In genomic region chr3:100316656-100317069, GRCh38 we compare ENCODE assay signal across 8 cellular contexts. TPM values are rescaled to one million over a fixed set of nuclear protein-coding genes. Genes with fewer than 3 reads are reported as not detected.
DNase-seq lines count a peak whose midpoint lies in the region; ATAC-seq, FAIRE-seq and TF ChIP-seq lines count a peak whose summit lies in the region.

No MANE protein-coding gene starts in this region.

- CTCF ChIA-PET in Caco-2 (lab: Charles Lee), result interaction anchor here (0.6 to 1.4 kb wide), 2 partner anchors 407 to 485 kb away, joined by 3 to 9 read pairs; no protein-coding TSS in a partner anchor

- H2AFZ ChIP-seq in OCI-LY1 (ENCODE audit: low read length), result no peak overlapping the region

- H3K9me3 ChIP-seq in Caco-2 (no peaks in the 10 kb centered on the region), OCI-LY1 (ENCODE audit: low read length) (no peaks in the 10 kb centered on the region), iPS DF 6.9 (ENCODE audit: control insufficient read depth, insufficient read depth, low read length) (no peaks in the 10 kb centered on the region), spleen (no peaks in the 10 kb centered on the region)

- no peaks in the 10 kb centered on the region for H3F3A ChIP-seq in OCI-LY1 (ENCODE audit: insufficient read depth, low read length)

- H3K9me3 Mint-ChIP-seq in Caco-2 (ENCODE audit: unreplicated experiment), result no peaks in the 10 kb centered on the region

- no peaks in the 10 kb centered on the region for H3K27me3 ChIP-seq in Caco-2 (replicated peaks; ENCODE audit: control insufficient read depth, insufficient read depth, low read length)
- no peaks in the 10 kb centered on the region for H3K27me3 ChIP-seq in OCI-LY1 (ENCODE audit: insufficient read depth, low read length)
- H3K27me3 ChIP-seq in iPS DF 6.9 (ENCODE audit: control insufficient read depth, insufficient read depth, low read length), result no peaks in the 10 kb centered on the region
- H3K27me3 ChIP-seq in spleen (replicated peaks in 1 of 7), result no peaks in the 10 kb centered on the region

- H4K20me1 ChIP-seq in OCI-LY1 (ENCODE audit: insufficient read depth, low read length), result no peaks in the 10 kb centered on the region

- no peak overlapping the region for H3K4me3 Mint-ChIP-seq in Caco-2 (ENCODE audit: unreplicated experiment)

- no peak overlapping the region for H3K9ac ChIP-seq in OCI-LY1 (ENCODE audit: low read length)

- no peaks in the 10 kb centered on the region for H3K9me2 ChIP-seq in OCI-LY1 (ENCODE audit: low read depth, low read length)

- no peaks in the 10 kb centered on the region; the same call in 1 of the 2 replicates for H3K36me3 ChIP-seq in Caco-2 (ENCODE audit: control insufficient read depth, insufficient read depth, low read length)
- peaks cover 8% of the 10 kb centered on the region; the same call in 1 of the 2 replicates for H3K36me3 ChIP-seq in OCI-LY1 (ENCODE audit: insufficient read depth, low read length)
- no peaks in the 10 kb centered on the region; the same call in 1 of the 2 replicates for H3K36me3 ChIP-seq in iPS DF 6.9 (ENCODE audit: control insufficient read depth, insufficient read depth, low read length)
- H3K36me3 ChIP-seq in spleen, result peaks cover 0 to 71% (median 20%) of the 10 kb centered on the region in 6 donors

- H3K27ac ChIP-seq in OCI-LY1 (ENCODE audit: low read depth, low read length, poor library complexity, severe bottlenecking) (no peak overlapping the region), iPS DF 6.9 (ENCODE audit: low read length) (no peak overlapping the region), spleen (peak overlapping the region in 3 of 8 donors; percentile 9 to 44 (median 31))

- no TSS peak for BruUV-seq in Caco-2 (replicated peaks; lab: Mats Ljungman, UMichigan)

- peak; percentile 59 to 64 for TF ChIP-seq CTCF in Caco-2 (IDR thresholded peaks at IDR 0.05; ENCODE audit: insufficient read depth in 1 of 2, low read depth in 1 of 2, low read length in 1 of 2, severe bottlenecking in 1 of 2, unreplicated experiment in 1 of 2)
- peak; percentile 66 for TF ChIP-seq CTCF in OCI-LY1 (IDR thresholded peaks at IDR 0.05; ENCODE audit: low read length)
- TF ChIP-seq CTCF in astrocyte of the cerebellum (IDR thresholded peaks at IDR 0.05; ENCODE audit: low read depth, low read length, missing control alignments), result peak; percentile 65
- TF ChIP-seq CTCF in spleen (IDR thresholded peaks at IDR 0.05 in 8 of 11, conservative IDR thresholded peaks at IDR 0.05 in 3 of 11), result peak; percentile 49 to 80 (median 64)

- intact Hi-C loops in Caco-2 (cut with micrococcal nuclease; ENCODE audit: unreplicated experiment) (loop anchor here (1.0 to 5.0 kb wide), 6 partner anchors 86 to 484 kb away; partner anchors contain the start of genes LNP1 and TOMM70), spleen (cut with DNase I; ENCODE audit: low total_unique reads) (loop anchor here (10.0 kb wide), 1 partner anchor 278 kb away; no protein-coding TSS in a partner anchor)

- in situ Hi-C loops in astrocyte of the cerebellum (cut with HindIII; ENCODE audit: low sequenced_read_pairs), result no loop called here

- H3K36me3 Mint-ChIP-seq in Caco-2 (ENCODE audit: insufficient read depth, unreplicated experiment), result peaks cover 30% of the 10 kb centered on the region

- H3K27ac Mint-ChIP-seq in Caco-2 (ENCODE audit: unreplicated experiment), result no peak overlapping the region

- H3K4me1 ChIP-seq in Caco-2 (no peaks in the 10 kb centered on the region), OCI-LY1 (ENCODE audit: insufficient read depth, low read length, severe bottlenecking) (peaks cover 8% of the 10 kb centered on the region), iPS DF 6.9 (ENCODE audit: control insufficient read depth, insufficient read depth, low read length) (no peaks in the 10 kb centered on the region), spleen (peaks cover 0 to 25% (median 12%) of the 10 kb centered on the region in 6 donors)

- H3K4me1 Mint-ChIP-seq in Caco-2 (ENCODE audit: low read depth, unreplicated experiment), result no peaks in the 10 kb centered on the region

- POLR2A ChIA-PET in Caco-2 (lab: Charles Lee), result interaction anchor here (0.6 kb wide), 1 partner anchor 485 kb away, joined by 3 read pairs; no protein-coding TSS in a partner anchor

- peak; percentile 86 for FAIRE-seq in GM19239 (lab: Jason Lieb, UNC)

- DNase-seq in Caco-2, result peak; percentile 39 to 59
- DNase-seq in GM19239 (ENCODE audit: insufficient read length, low spot score), result no peak
- peak; percentile 53 for DNase-seq in astrocyte of the cerebellum (ENCODE audit: low read depth)
- DNase-seq in iPS DF 6.9 (ENCODE audit: low read depth, low spot score), result peak; percentile 16
- DNase-seq in spleen, result no peak
- no peak for DNase-seq in DMS79 treated with DMSO at 0.1 percent for 48 hours (lab: John Stamatoyannopoulos, UW)

- no peaks in the 10 kb centered on the region for H3K27me3 Mint-ChIP-seq in Caco-2 (ENCODE audit: insufficient read depth, unreplicated experiment)

- ATAC-seq in HG03439 (IDR thresholded peaks at IDR 0.05; ENCODE audit: unreplicated experiment), result peak; percentile 71

- no peaks in the 10 kb centered on the region for H3K79me2 ChIP-seq in OCI-LY1 (ENCODE audit: insufficient read depth, low read length)

- no CpG with 5 or more reads among the region's 8 CpGs for WGBS in iPS DF 6.9 (ENCODE audit: insufficient coverage, insufficient read length)
- 23 to 32% (median 27%) methylated on average over 8 of the region's 8 CpGs for WGBS in spleen, 5 donors

- H3K4me3 ChIP-seq in Caco-2 (ENCODE audit: low read depth, low read length) (no peak overlapping the region), OCI-LY1 (ENCODE audit: low read depth, low read length, poor library complexity, severe bottlenecking) (no peak overlapping the region), astrocyte of the cerebellum (ENCODE audit: low read depth, low read length) (no peak overlapping the region), iPS DF 6.9 (ENCODE audit: low read length) (no peak overlapping the region), spleen (no peak overlapping the region)

- H3K4me2 ChIP-seq in OCI-LY1 (ENCODE audit: low read length), result no peak overlapping the region

- TF ChIP-seq POLR2A in spleen (IDR thresholded peaks at IDR 0.05), result no peak

RNA-seq across cellular contexts. Expression of gene NIT2, which starts 17.9 kb away (rescaled TPM):
- total RNA-seq in Caco-2 (2022), result 59.7 and 64.1 TPM in 2 replicates
- 10 to 100 TPM; 16.8 to 29.3 (median 24.7) TPM for total RNA-seq in spleen
- 10 to 100 TPM; 23.9 to 30.8 (median 26.0) TPM for polyA plus RNA-seq in spleen

RNA-seq across cellular contexts. Expression of gene TBC1D23, which starts 55.9 kb away (rescaled TPM):
- 39.8 and 45.2 TPM in 2 replicates for total RNA-seq in Caco-2 (2022)
- total RNA-seq in spleen, result 10 to 100 TPM; 38.3 to 61.4 (median 44.7) TPM
- 10 to 100 TPM; 16.1 to 19.4 (median 18.7) TPM for polyA plus RNA-seq in spleen

Comparison
In these comparisons a context has a peak if more than half of its experiments do, and no peak if none do; other contexts are left out.
1. DNase-seq: peak in Caco-2 (2 of 2), astrocyte of the cerebellum (single experiment) and iPS DF 6.9 (single experiment); none in GM19239 (single experiment), spleen (single experiment) and DMS79 treated with DMSO at 0.1 percent for 48 hours (single experiment).
2. Peak in every context shown above with its lines, with median percentiles within 50 percentile points of each other: CTCF ChIP-seq.